ENCODE assay signal across 24 cellular contexts in the genomic region with DNA sequence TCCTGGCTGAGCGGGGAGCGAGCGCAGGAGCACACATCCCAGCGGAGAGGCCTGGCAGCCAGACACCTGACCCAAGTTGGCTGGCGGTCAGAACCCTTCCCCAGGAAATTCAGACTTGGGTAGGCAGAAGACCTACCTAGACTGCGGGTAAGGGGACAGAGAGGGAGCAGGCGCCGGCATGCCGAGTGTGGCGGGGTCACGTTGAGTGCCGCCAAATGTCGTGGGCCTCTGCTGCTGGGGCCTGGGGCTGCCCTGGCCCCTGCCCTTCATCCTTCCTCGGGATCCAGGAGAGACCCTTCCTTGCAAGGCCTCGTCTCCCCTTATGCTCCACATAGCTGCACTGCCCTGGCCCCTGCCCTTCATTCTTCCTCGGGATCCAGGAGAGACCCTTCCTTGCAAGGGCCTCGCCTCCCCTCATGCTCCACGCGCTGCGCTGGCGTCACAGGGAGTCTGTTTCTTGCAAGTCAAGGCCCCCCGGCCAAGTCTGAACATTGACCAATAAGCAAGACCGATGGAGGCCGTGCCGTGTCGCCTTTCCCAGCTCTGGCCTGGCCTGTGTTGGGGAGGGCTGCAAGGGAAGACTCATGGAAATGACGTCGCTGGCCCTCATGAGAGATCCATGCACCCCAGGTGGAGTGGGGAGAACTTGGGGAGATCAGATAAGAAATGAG. TPM values are rescaled to one million over a fixed set of nuclear protein-coding genes. Genes with fewer than 3 reads are reported as not detected.
DNase-seq lines count a peak whose midpoint lies in the region; ATAC-seq, FAIRE-seq and TF ChIP-seq lines count a peak whose summit lies in the region.
"Had no signal": no experiment of that assay in that cellular context is flagged by ENCODE, and none has a peak within 500 bp of the region (broad histone marks: within the 10 kb centered on the region; RNA-seq: fewer than 3 reads in every experiment).

No MANE protein-coding gene starts in this region.

- H2BK5ac ChIP-seq in trophoblast cell (ENCODE audit: low read depth, low read length, poor library complexity): no peak overlapping the region

- H3K4me1 Mint-ChIP-seq in neural crest cell (no peaks in the 10 kb centered on the region), HFFc6 (ENCODE audit: low read depth) (no peaks in the 10 kb centered on the region)
- H3K4me1 Mint-ChIP-seq: B cell had no signal

- H3K27ac ChIP-seq in angular gyrus (ENCODE audit: low read depth, low read length) (peak overlapping the region; percentile 32), osteoblast (ENCODE audit: low read depth, low read length) (no peak overlapping the region), trophoblast cell (ENCODE audit: low read depth, low read length) (no peak overlapping the region)
- H3K27ac ChIP-seq: 22Rv1; A549; BLaER1 treated with 17β-estradiol and CSF1 and Interleukin-3, amounts not matched to agents 10 nM and 100 nM; C4-2B had no signal

- no peaks in the 10 kb centered on the region for H3K79me1 ChIP-seq in trophoblast cell (ENCODE audit: low read length)

- H3K9me3 ChIP-seq in osteoblast (ENCODE audit: low read depth, low read length) (no peaks in the 10 kb centered on the region), trophoblast cell (ENCODE audit: insufficient read depth, low read depth, low read length) (peaks cover 1% of the 10 kb centered on the region), mucosa of descending colon (no peaks in the 10 kb centered on the region)
- H3K9me3 ChIP-seq: A549; BLaER1 treated with 17β-estradiol and CSF1 and Interleukin-3, amounts not matched to agents 10 nM and 100 nM; Caco-2 had no signal

- H4K8ac ChIP-seq in trophoblast cell (ENCODE audit: low read depth, low read length): no peak overlapping the region

- peak; percentile 9 for FAIRE-seq in HTR-8/SVneo (lab: Jason Lieb, UNC)
- FAIRE-seq: A549, D721Med, G401.6, GM12891, GM19239 had no signal

- no peak overlapping the region for H3K4me3 ChIP-seq in osteoblast (ENCODE audit: insufficient read depth, low read length)
- no peak overlapping the region for H3K4me3 ChIP-seq in trophoblast cell (ENCODE audit: low read depth, low read length)
- H3K4me3 ChIP-seq in mucosa of descending colon: no peak overlapping the region
- H3K4me3 ChIP-seq: A549; BLaER1 treated with 17β-estradiol and CSF1 and Interleukin-3, amounts not matched to agents 10 nM and 100 nM had no signal

- no peak overlapping the region for H2BK12ac ChIP-seq in trophoblast cell (ENCODE audit: low read length)

- no peak overlapping the region for H4K91ac ChIP-seq in trophoblast cell (ENCODE audit: low read depth, low read length)

- H3K36me3 ChIP-seq in osteoblast (ENCODE audit: insufficient read depth, low read length) (no peaks in the 10 kb centered on the region), trophoblast cell (ENCODE audit: control insufficient read depth in 1 of 2, insufficient read depth in 2 of 2, low read length in 2 of 2) (no peaks in the 10 kb centered on the region), mucosa of descending colon (ENCODE audit: low read depth) (no peaks in the 10 kb centered on the region)

- H3K4me3 Mint-ChIP-seq in neural crest cell: no peak overlapping the region
- no peak overlapping the region for H3K4me3 Mint-ChIP-seq in HFFc6
- H3K4me3 Mint-ChIP-seq: B cell; CD4-positive, alpha-beta T cell; CD8-positive, alpha-beta T cell had no signal

- H3K27me3 ChIP-seq in osteoblast (ENCODE audit: insufficient read depth, low read length) (peaks cover 14% of the 10 kb centered on the region), trophoblast cell (ENCODE audit: insufficient read depth, low read length) (no peaks in the 10 kb centered on the region)
- H3K27me3 ChIP-seq: BLaER1 treated with 17β-estradiol and CSF1 and Interleukin-3, amounts not matched to agents 10 nM and 100 nM had no signal

- intact Hi-C loops in mucosa of descending colon (cut with DNase I, micrococcal nuclease): no loop called here

- no peak overlapping the region for H2AK5ac ChIP-seq in trophoblast cell (ENCODE audit: low read length)

- H4K12ac ChIP-seq in trophoblast cell (ENCODE audit: low read depth, low read length): no peak overlapping the region

- no peak overlapping the region for H3K14ac ChIP-seq in trophoblast cell (ENCODE audit: low read length)

- no peaks in the 10 kb centered on the region for H3K9me3 Mint-ChIP-seq in neural crest cell
- H3K9me3 Mint-ChIP-seq in HFFc6: no peaks in the 10 kb centered on the region
- H3K9me3 Mint-ChIP-seq: CD4-positive, alpha-beta T cell; CD8-positive, alpha-beta T cell had no signal

- H2AFZ ChIP-seq in osteoblast (ENCODE audit: low read length) (no peak overlapping the region), trophoblast cell (ENCODE audit: insufficient read depth, low read length, poor library complexity) (no peak overlapping the region)

- no peak for ATAC-seq in mucosa of descending colon
- ATAC-seq: A549; CD8-positive, alpha-beta T cell had no signal

- no peaks in the 10 kb centered on the region for H3K79me2 ChIP-seq in osteoblast (ENCODE audit: insufficient read depth, low read length)
- no peaks in the 10 kb centered on the region for H3K79me2 ChIP-seq in trophoblast cell (ENCODE audit: control insufficient read depth, insufficient read depth, low read length, poor library complexity)

- no peak overlapping the region for H3K4ac ChIP-seq in trophoblast cell (ENCODE audit: low read depth, low read length)

- H3K36me3 Mint-ChIP-seq in neural crest cell (ENCODE audit: low read depth): peaks cover 3% of the 10 kb centered on the region
- peaks cover 5% of the 10 kb centered on the region; the same call in 1 of the 2 replicates for H3K36me3 Mint-ChIP-seq in HFFc6 (ENCODE audit: low read depth)
- H3K36me3 Mint-ChIP-seq: CD8-positive, alpha-beta T cell had no signal

- no peak overlapping the region for H3K23ac ChIP-seq in trophoblast cell (ENCODE audit: low read length)

- no peaks in the 10 kb centered on the region for H4K20me1 ChIP-seq in osteoblast (ENCODE audit: insufficient read depth, low read length)

- WGBS in trophoblast cell (ENCODE audit: extremely low coverage, insufficient coverage, insufficient read length): no CpG with 5 or more reads among the region's 28 CpGs

- H3K18ac ChIP-seq in trophoblast cell (ENCODE audit: low read length): no peak overlapping the region

- DNase-seq in HTR-8/SVneo (ENCODE audit: insufficient read length, low spot score) (no peak), neural crest cell (ENCODE audit: low read depth, low spot score) (no peak), osteoblast (ENCODE audit: insufficient read length, low spot score, missing footprints) (peak; percentile 58), trophoblast cell (no peak), mucosa of descending colon (no peak), HFFc6 (no peak)
- DNase-seq in activated naive CD4-positive, alpha-beta T cell (lab: John Stamatoyannopoulos, UW): no peak
- DNase-seq: AML-193; Caco-2; Calu3; CD4-positive, alpha-beta T cell; CD8-positive, alpha-beta T cell; DMS79 treated with DMSO at 0.1 percent for 48 hours; GF-D8 had no signal

- H3K27me3 Mint-ChIP-seq in neural crest cell (ENCODE audit: low read depth): no peaks in the 10 kb centered on the region
- H3K27me3 Mint-ChIP-seq in HFFc6 (ENCODE audit: insufficient read depth): peaks cover 40% of the 10 kb centered on the region
- H3K27me3 Mint-ChIP-seq: CD4-positive, alpha-beta T cell had no signal

- H3K27ac Mint-ChIP-seq in neural crest cell (ENCODE audit: unreplicated experiment) (peak overlapping the region; percentile 58), HFFc6 (no peak overlapping the region)
- H3K27ac Mint-ChIP-seq: B cell; CD4-positive, alpha-beta T cell; CD8-positive, alpha-beta T cell had no signal

- H3K4me2 ChIP-seq in osteoblast (ENCODE audit: insufficient read depth, low read length): no peak overlapping the region
- H3K4me2 ChIP-seq in trophoblast cell (ENCODE audit: low read length): no peak overlapping the region
- H3K4me2 ChIP-seq: A549 had no signal

- H3K4me1 ChIP-seq in osteoblast (ENCODE audit: insufficient read depth, low read length) (no peaks in the 10 kb centered on the region), trophoblast cell (ENCODE audit: control insufficient read depth in 1 of 2, insufficient read depth in 2 of 2, low read length in 2 of 2) (no peaks in the 10 kb centered on the region), mucosa of descending colon (ENCODE audit: low read depth) (no peaks in the 10 kb centered on the region)

- no peak overlapping the region for H3K9ac ChIP-seq in trophoblast cell (ENCODE audit: low read length)
- H3K9ac ChIP-seq: BLaER1 treated with 17β-estradiol and CSF1 and Interleukin-3, amounts not matched to agents 10 nM and 100 nM had no signal

- TF ChIP-seq CTCF in neural crest cell (conservative IDR thresholded peaks at IDR 0.05): no peak
- TF ChIP-seq CTCF in osteoblast (IDR thresholded peaks at IDR 0.05; ENCODE audit: extremely low read depth, low read depth, low read length): no peak
- TF ChIP-seq CTCF in mucosa of descending colon (IDR thresholded peaks at IDR 0.05): no peak
- TF ChIP-seq CTCF in HFFc6 (IDR thresholded peaks at IDR 0.05): no peak

- no peak overlapping the region for H2BK120ac ChIP-seq in trophoblast cell (ENCODE audit: insufficient read depth, low read length, poor library complexity)

RNA-seq across cellular contexts. Expression of a gene that starts 47.8 kb away (rescaled TPM):
- total RNA-seq in neural crest cell: 14.3 and 14.6 TPM in 2 replicates
- 0.36 and 0.59 TPM in 2 replicates for total RNA-seq in osteoblast
- 0.66 and 0.79 TPM in 2 replicates for polyA plus RNA-seq in trophoblast cell (2013)
- under 1 TPM; 0.17 to 0.65 (median 0.44) TPM for total RNA-seq in mucosa of descending colon
- total RNA-seq in HFFc6 (2021; fragmentation: NEBNext Ultra II Directional; extraction: Animal tissue kit (Norgen Biotek cat#: 25700)): 1 to 10 TPM; 1.5 to 2.3 (median 1.8) TPM
